19 cellular contexts compared by ENCODE assay signal in genomic region chr6:13641315-13641714, GRCh38. TPM values are rescaled to one million over a fixed set of nuclear protein-coding genes. Genes with fewer than 3 reads are reported as not detected.
A peak's percentile ranks its signal among the peaks of the same experiment; 100 is the strongest.
DNase-seq lines count a peak whose midpoint lies in the region; ATAC-seq, FAIRE-seq and TF ChIP-seq lines count a peak whose summit lies in the region.
"Had no signal": no experiment of that assay in that cellular context is flagged by ENCODE, and none has a peak within 500 bp of the region (broad histone marks: within the 10 kb centered on the region; RNA-seq: fewer than 3 reads in every experiment).

No MANE protein-coding gene starts in this region.

- H3K27me3 ChIP-seq in GM23248 (replicated peaks; ENCODE audit: insufficient read depth) (no peaks in the 10 kb centered on the region), pancreas (no peaks in the 10 kb centered on the region), ovary (no peaks in the 10 kb centered on the region)
- H3K27me3 ChIP-seq: right lobe of liver had no signal

- H3K4me2 ChIP-seq in GM23248 (ENCODE audit: unreplicated experiment) = peak overlapping the region; percentile 45

- peaks cover 22% of the 10 kb centered on the region for H3K79me2 ChIP-seq in GM23248 (ENCODE audit: insufficient read depth)

- H3K27ac ChIP-seq in GM23248 (peak overlapping the region; percentile 51), pancreas (no peak overlapping the region), ovary (no peak overlapping the region)
- H3K27ac ChIP-seq: lower lobe of right lung, right lobe of liver had no signal

- intact Hi-C loops in pancreas (cut with DNase I) = no loop called here
- intact Hi-C loops in ovary (cut with DNase I) = no loop called here

- H2AFZ ChIP-seq in GM23248 = no peak overlapping the region

- WGBS in GM23248 (ENCODE audit: low coverage in 1 of 2, low lambda C conversion rate in 2 of 2, missing lambda C conversion rate in 2 of 2), 2 experiments = 12 to 14% methylated on average over 5 of the region's 5 CpGs
- WGBS in pancreas, 2 donors = 61 to 63% methylated on average over 5 of the region's 5 CpGs
- 62 to 74% (median 68%) methylated on average over 5 of the region's 5 CpGs for WGBS in ovary, 3 donors

- H3K36me3 ChIP-seq in GM23248 (ENCODE audit: low read depth) = peaks cover 51% of the 10 kb centered on the region
- H3K36me3 ChIP-seq in pancreas = peaks cover 0 to 10% (median 9%) of the 10 kb centered on the region in 3 donors
- no peaks in the 10 kb centered on the region for H3K36me3 ChIP-seq in ovary

- TF ChIP-seq CTCF in pancreas (IDR thresholded peaks at IDR 0.05) (no peak), ovary (IDR thresholded peaks at IDR 0.05) (no peak)

- H3K9me3 ChIP-seq in GM23248 (ENCODE audit: low read depth) (no peaks in the 10 kb centered on the region), pancreas (no peaks in the 10 kb centered on the region), ovary (no peaks in the 10 kb centered on the region)
- H3K9me3 ChIP-seq: HAP-1, lower lobe of right lung, right lobe of liver had no signal

- TF ChIP-seq POLR2A in ovary (IDR thresholded peaks at IDR 0.05) = no peak

- in situ Hi-C loops in GM23248 (cut with MboI) = no loop called here

- FAIRE-seq in pancreas (lab: Jason Lieb, UNC) = peak; percentile 90

- no peak for TF ChIP-seq EP300 in ovary (IDR thresholded peaks at IDR 0.05)

- H3F3A ChIP-seq in GM23248 (ENCODE audit: insufficient read depth) = no peaks in the 10 kb centered on the region

- DNase-seq in activated CD4-positive, CD25-positive, alpha-beta regulatory T cell treated with anti-CD3 and anti-CD28 coated beads, Interleukin-2, amount 50 U/mL, for 72 hours = no peak
- DNase-seq in GM23248 = peak; percentile 62
- peak; percentile 37 for DNase-seq in dedifferentiated amniotic fluid mesenchymal stem cell (ENCODE audit: extremely low spot score)
- DNase-seq in pancreas = no peak
- no peak for DNase-seq in occipital lobe (lab: John Stamatoyannopoulos, UW)
- no peak for DNase-seq in ovary
- no peak for DNase-seq in NOMO-1 treated with DMSO at 0.1 percent for 48 hours (lab: John Stamatoyannopoulos, UW; ENCODE audit: unreplicated experiment)
- DNase-seq: activated CD4-positive, alpha-beta T cell treated with anti-CD3 and anti-CD28 coated beads, Interleukin-2, amount 50 U/mL, for 1 hour; DMS153; effector memory CD4-positive, alpha-beta T cell; lower lobe of right lung; NCI-H146; NCI-H2171; NCI-H526 treated with DMSO at 0.1 percent for 48 hours; right lobe of liver; stimulated activated naive B cell treated with anti-CD40 and anti-IgM and Interleukin-4, amounts not matched to agents 10 μg/mL and 1 μg/mL and 100 μg/mL, for 72 hours had no signal

- no peaks in the 10 kb centered on the region for H4K20me1 ChIP-seq in GM23248 (ENCODE audit: insufficient read depth)

- H3K9ac ChIP-seq in GM23248 = peak overlapping the region; percentile 9; the same call in 1 of the 2 replicates

- H3K4me1 ChIP-seq in GM23248 (ENCODE audit: insufficient read depth) (peaks cover 10% of the 10 kb centered on the region; the same call in 1 of the 2 replicates), pancreas (peaks cover 0 to 3% (median 0%) of the 10 kb centered on the region in 3 donors), ovary (ENCODE audit: insufficient read depth) (no peaks in the 10 kb centered on the region)
- H3K4me1 ChIP-seq: HAP-1, lower lobe of right lung, right lobe of liver had no signal

- no peaks in the 10 kb centered on the region for H3K9me2 ChIP-seq in GM23248 (ENCODE audit: insufficient read depth)

- H3K4me3 ChIP-seq in GM23248 = no peak overlapping the region
- H3K4me3 ChIP-seq in pancreas = no peak overlapping the region
- no peak overlapping the region for H3K4me3 ChIP-seq in ovary
- H3K4me3 ChIP-seq: HAP-1, lower lobe of right lung, right lobe of liver had no signal

- peak; percentile 63 for ATAC-seq in activated CD4-positive, CD25-positive, alpha-beta regulatory T cell treated with anti-CD3 and anti-CD28 coated beads, Interleukin-2, amount 50 U/mL, for 24 hours
- ATAC-seq in pancreas = no peak
- ATAC-seq: lower lobe of right lung; right lobe of liver; Right ventricle myocardium inferior; stimulated activated naive B cell treated with anti-CD40 and anti-IgM and Interleukin-4, amounts not matched to agents 10 μg/mL and 1 μg/mL and 100 μg/mL, for 72 hours had no signal

RNA-seq across cellular contexts. Expression of gene NOL7, which starts 26.2 kb away (rescaled TPM):
- total RNA-seq in GM23248 (2014; rRNA removed; shearing (Covaris generic)) = 48.7 and 53.1 TPM in 2 replicates
- polyA plus RNA-seq in GM23248 (2016; fragmentation: Nextera tagmentation; extraction: Ambion mirVana) (122 and 124 TPM in 2 replicates), pancreas (10 to 100 TPM; 22.7 to 40.3 TPM), ovary (10 to 100 TPM; 63.6 to 67.5 TPM)
- total RNA-seq in pancreas (10 to 100 TPM; 22.9 to 35.3 (median 28.1) TPM), occipital lobe (44.1 TPM), ovary (10 to 100 TPM; 49.3 to 77.7 (median 58.6) TPM)

Comparison
In these comparisons a context has a peak if more than half of its experiments do, and no peak if none do; other contexts are left out.
1. ATAC-seq: peak in activated CD4-positive, CD25-positive, alpha-beta regulatory T cell treated with anti-CD3 and anti-CD28 coated beads, Interleukin-2, amount 50 U/mL, for 24 hours (2 of 2); none in pancreas (0 of 4).
2. DNase-seq: peak in GM23248 (single experiment) and dedifferentiated amniotic fluid mesenchymal stem cell (single experiment); none in activated CD4-positive, CD25-positive, alpha-beta regulatory T cell treated with anti-CD3 and anti-CD28 coated beads, Interleukin-2, amount 50 U/mL, for 72 hours (single experiment), pancreas (0 of 6), occipital lobe (single experiment), ovary (0 of 5) and NOMO-1 treated with DMSO at 0.1 percent for 48 hours (single experiment).